Comparison of ENCODE assay signal across 1 cellular context in the genomic region with DNA sequence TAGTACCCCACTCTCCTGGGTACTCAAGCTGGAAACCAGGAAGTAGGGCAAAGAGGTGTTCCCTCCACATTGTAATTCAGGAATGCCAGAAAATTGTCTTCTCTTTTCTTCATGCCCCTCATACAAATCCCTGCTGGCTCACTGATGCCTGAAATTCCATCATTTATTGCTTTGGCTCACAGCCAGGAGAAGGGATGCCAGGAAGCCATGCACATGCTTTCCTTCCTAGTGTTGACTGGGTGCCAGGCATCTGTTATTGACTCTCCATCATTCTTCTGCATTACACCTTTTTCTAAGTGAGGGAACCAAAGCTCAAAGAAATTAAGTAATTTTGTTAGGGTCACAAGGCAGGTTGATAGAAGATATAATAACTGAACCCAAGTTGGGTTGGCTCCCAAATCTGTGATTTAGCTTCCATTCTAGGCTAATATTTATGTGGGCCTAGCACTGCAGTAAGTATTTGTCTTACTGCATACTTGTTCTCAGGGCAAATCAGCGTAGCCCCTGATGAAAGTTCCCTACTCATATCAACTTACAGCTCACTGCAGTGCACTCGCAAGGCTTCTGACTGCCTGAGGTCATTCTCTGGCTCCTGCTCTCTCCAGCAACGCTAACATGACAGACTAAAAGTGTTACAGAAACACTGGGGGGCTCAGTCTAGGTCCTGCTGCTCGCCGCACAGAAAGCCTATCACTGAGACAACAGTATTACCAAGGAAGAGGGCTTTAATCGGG.
TF ChIP-seq lines count a peak whose summit lies in the region.

No MANE protein-coding gene starts in this region.

TF ChIP-seq in SK-N-SH treated with all-trans-retinoic acid at 6 μM for 48 hours, 23 proteins besides CTCF, POLR2A, EP300 and RAD21 (continued from another document):
- no peak for TF ChIP-seq TSHZ2 (CRISPR knock-in tag; IDR thresholded peaks at IDR 0.05)
- no peak for TF ChIP-seq ESRRG (CRISPR knock-in tag; IDR thresholded peaks at IDR 0.05)
- TF ChIP-seq ZFP3 (CRISPR knock-in tag; IDR thresholded peaks at IDR 0.05): no peak
- TF ChIP-seq OSR1 (CRISPR knock-in tag; IDR thresholded peaks at IDR 0.05): no peak
- no peak for TF ChIP-seq RARB (CRISPR knock-in tag; IDR thresholded peaks at IDR 0.05)
- TF ChIP-seq TOX (CRISPR knock-in tag; IDR thresholded peaks at IDR 0.05; ENCODE audit: borderline replicate concordance): no peak
- no peak for TF ChIP-seq ZC3H10 (CRISPR knock-in tag; IDR thresholded peaks at IDR 0.05)
- TF ChIP-seq CSDC2 (CRISPR knock-in tag; IDR thresholded peaks at IDR 0.05): no peak
